Comparison of ENCODE assay signal across 1 cellular context in genomic region chr9:120714088-120714845, GRCh38.
TF ChIP-seq lines count a peak whose summit lies in the region.

TSS of gene MEGF9 (minus strand) at chr9:120714470. CDS start at chr9:120714358, 112 bp downstream.

TF ChIP-seq in HEK293, 187 proteins besides CTCF, POLR2A, EP300 and RAD21 (continued from another document):
- TF ChIP-seq ZNF169 (tag by site-specific recombination; IDR thresholded peaks at IDR 0.05) (no peak), ZNF433 (tag by site-specific recombination; IDR thresholded peaks at IDR 0.05; ENCODE audit: low read depth) (no peak), ZNF10 (tag by site-specific recombination; IDR thresholded peaks at IDR 0.05) (no peak), ZNF645 (tag by site-specific recombination; IDR thresholded peaks at IDR 0.05) (no peak), ZNF302 (tag by site-specific recombination; IDR thresholded peaks at IDR 0.05; ENCODE audit: low read depth) (no peak), ZNF544 (tag by site-specific recombination; IDR thresholded peaks at IDR 0.05) (no peak), ZNF184 (tag by site-specific recombination; IDR thresholded peaks at IDR 0.05) (no peak), GLIS1 (tag by site-specific recombination; IDR thresholded peaks at IDR 0.05) (no peak), ZNF626 (tag by site-specific recombination; IDR thresholded peaks at IDR 0.05) (no peak), EGR2 (tag by site-specific recombination; IDR thresholded peaks at IDR 0.05; ENCODE audit: low read depth) (no peak), ZNF555 (tag by site-specific recombination; conservative IDR thresholded peaks at IDR 0.05) (no peak), SETDB1 (IDR thresholded peaks at IDR 0.05; ENCODE audit: insufficient read length, low read length) (no peak), IKZF3 (tag by site-specific recombination; IDR thresholded peaks at IDR 0.05) (no peak), OVOL3 (tag by site-specific recombination; IDR thresholded peaks at IDR 0.05) (no peak), ZBTB20 (tag by site-specific recombination; IDR thresholded peaks at IDR 0.05) (peak; percentile 39; the same call in 1 of the 2 replicates), ZNF529 (tag by site-specific recombination; IDR thresholded peaks at IDR 0.05; ENCODE audit: insufficient replicate concordance) (no peak), ZNF549 (tag by site-specific recombination; IDR thresholded peaks at IDR 0.05) (no peak), ZBTB10 (tag by site-specific recombination; IDR thresholded peaks at IDR 0.05) (no peak), ZNF121 (tag by site-specific recombination; IDR thresholded peaks at IDR 0.05) (no peak), GLIS2 (tag by site-specific recombination; IDR thresholded peaks at IDR 0.05) (no peak), ZNF335 (tag by site-specific recombination; conservative IDR thresholded peaks at IDR 0.05) (no peak), ZNF223 (tag by site-specific recombination; IDR thresholded peaks at IDR 0.05) (no peak), MYNN (tag by site-specific recombination; IDR thresholded peaks at IDR 0.05; ENCODE audit: borderline replicate concordance) (no peak), ZNF157 (tag by site-specific recombination; IDR thresholded peaks at IDR 0.05) (no peak), ZNF785 (tag by site-specific recombination; IDR thresholded peaks at IDR 0.05) (no peak), ZNF585B (tag by site-specific recombination; IDR thresholded peaks at IDR 0.05) (no peak), ZNF830 (tag by site-specific recombination; IDR thresholded peaks at IDR 0.05; ENCODE audit: low read depth) (no peak), ZNF660 (tag by site-specific recombination; IDR thresholded peaks at IDR 0.05) (peak; percentile 47; the same call in 1 of the 2 replicates), ZNF24 (tag by site-specific recombination; IDR thresholded peaks at IDR 0.05) (no peak), ZNF654 (tag by site-specific recombination; IDR thresholded peaks at IDR 0.05; ENCODE audit: low read depth) (no peak), ZNF701 (tag by site-specific recombination; IDR thresholded peaks at IDR 0.05) (no peak)
- TF ChIP-seq, protein P1, sequence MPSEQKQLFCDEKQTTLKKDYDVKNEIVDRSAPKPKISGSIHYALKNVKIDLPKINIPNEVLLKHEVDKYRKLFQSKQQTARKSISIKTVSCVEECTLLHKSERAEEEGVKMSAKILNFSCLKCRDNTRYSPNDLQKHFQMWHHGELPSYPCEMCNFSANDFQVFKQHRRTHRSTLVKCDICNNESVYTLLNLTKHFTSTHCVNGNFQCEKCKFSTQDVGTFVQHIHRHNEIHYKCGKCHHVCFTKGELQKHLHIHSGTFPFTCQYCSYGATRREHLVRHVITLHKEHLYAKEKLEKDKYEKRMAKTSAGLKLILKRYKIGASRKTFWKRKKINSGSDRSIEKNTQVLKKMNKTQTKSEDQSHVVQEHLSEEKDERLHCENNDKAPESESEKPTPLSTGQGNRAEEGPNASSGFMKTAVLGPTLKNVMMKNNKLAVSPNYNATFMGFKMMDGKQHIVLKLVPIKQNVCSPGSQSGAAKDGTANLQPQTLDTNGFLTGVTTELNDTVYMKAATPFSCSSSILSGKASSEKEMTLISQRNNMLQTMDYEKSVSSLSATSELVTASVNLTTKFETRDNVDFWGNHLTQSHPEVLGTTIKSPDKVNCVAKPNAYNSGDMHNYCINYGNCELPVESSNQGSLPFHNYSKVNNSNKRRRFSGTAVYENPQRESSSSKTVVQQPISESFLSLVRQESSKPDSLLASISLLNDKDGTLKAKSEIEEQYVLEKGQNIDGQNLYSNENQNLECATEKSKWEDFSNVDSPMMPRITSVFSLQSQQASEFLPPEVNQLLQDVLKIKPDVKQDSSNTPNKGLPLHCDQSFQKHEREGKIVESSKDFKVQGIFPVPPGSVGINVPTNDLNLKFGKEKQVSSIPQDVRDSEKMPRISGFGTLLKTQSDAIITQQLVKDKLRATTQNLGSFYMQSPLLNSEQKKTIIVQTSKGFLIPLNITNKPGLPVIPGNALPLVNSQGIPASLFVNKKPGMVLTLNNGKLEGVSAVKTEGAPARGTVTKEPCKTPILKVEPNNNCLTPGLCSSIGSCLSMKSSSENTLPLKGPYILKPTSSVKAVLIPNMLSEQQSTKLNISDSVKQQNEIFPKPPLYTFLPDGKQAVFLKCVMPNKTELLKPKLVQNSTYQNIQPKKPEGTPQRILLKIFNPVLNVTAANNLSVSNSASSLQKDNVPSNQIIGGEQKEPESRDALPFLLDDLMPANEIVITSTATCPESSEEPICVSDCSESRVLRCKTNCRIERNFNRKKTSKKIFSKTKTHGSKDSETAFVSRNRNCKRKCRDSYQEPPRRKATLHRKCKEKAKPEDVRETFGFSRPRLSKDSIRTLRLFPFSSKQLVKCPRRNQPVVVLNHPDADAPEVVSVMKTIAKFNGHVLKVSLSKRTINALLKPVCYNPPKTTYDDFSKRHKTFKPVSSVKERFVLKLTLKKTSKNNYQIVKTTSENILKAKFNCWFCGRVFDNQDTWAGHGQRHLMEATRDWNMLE (tag by site-specific recombination; conservative IDR thresholded peaks at IDR 0.05; ENCODE audit: low read depth), result no peak
- TF ChIP-seq, protein P2, sequence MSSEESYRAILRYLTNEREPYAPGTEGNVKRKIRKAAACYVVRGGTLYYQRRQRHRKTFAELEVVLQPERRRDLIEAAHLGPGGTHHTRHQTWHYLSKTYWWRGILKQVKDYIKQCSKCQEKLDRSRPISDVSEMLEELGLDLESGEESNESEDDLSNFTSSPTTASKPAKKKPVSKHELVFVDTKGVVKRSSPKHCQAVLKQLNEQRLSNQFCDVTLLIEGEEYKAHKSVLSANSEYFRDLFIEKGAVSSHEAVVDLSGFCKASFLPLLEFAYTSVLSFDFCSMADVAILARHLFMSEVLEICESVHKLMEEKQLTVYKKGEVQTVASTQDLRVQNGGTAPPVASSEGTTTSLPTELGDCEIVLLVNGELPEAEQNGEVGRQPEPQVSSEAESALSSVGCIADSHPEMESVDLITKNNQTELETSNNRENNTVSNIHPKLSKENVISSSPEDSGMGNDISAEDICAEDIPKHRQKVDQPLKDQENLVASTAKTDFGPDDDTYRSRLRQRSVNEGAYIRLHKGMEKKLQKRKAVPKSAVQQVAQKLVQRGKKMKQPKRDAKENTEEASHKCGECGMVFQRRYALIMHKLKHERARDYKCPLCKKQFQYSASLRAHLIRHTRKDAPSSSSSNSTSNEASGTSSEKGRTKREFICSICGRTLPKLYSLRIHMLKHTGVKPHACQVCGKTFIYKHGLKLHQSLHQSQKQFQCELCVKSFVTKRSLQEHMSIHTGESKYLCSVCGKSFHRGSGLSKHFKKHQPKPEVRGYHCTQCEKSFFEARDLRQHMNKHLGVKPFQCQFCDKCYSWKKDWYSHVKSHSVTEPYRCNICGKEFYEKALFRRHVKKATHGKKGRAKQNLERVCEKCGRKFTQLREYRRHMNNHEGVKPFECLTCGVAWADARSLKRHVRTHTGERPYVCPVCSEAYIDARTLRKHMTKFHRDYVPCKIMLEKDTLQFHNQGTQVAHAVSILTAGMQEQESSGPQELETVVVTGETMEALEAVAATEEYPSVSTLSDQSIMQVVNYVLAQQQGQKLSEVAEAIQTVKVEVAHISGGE (tag by site-specific recombination; conservative IDR thresholded peaks at IDR 0.05; ENCODE audit: low read depth), result no peak
- TF ChIP-seq, protein P3, sequence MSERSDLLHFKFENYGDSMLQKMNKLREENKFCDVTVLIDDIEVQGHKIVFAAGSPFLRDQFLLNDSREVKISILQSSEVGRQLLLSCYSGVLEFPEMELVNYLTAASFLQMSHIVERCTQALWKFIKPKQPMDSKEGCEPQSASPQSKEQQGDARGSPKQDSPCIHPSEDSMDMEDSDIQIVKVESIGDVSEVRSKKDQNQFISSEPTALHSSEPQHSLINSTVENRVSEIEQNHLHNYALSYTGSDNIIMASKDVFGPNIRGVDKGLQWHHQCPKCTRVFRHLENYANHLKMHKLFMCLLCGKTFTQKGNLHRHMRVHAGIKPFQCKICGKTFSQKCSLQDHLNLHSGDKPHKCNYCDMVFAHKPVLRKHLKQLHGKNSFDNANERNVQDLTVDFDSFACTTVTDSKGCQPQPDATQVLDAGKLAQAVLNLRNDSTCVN (tag by site-specific recombination; optimal IDR thresholded peaks at IDR 0.05), result peak; percentile 88
- TF ChIP-seq, protein P4, sequence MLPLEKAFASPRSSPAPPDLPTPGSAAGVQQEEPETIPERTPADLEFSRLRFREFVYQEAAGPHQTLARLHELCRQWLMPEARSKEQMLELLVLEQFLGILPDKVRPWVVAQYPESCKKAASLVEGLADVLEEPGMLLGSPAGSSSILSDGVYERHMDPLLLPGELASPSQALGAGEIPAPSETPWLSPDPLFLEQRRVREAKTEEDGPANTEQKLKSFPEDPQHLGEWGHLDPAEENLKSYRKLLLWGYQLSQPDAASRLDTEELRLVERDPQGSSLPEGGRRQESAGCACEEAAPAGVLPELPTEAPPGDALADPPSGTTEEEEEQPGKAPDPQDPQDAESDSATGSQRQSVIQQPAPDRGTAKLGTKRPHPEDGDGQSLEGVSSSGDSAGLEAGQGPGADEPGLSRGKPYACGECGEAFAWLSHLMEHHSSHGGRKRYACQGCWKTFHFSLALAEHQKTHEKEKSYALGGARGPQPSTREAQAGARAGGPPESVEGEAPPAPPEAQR (tag by site-specific recombination; IDR thresholded peaks at IDR 0.05), result no peak
